ENCODE assay signal across 17 cellular contexts in genomic region chr12:109982211-109982610, GRCh38. TPM values are rescaled to one million over a fixed set of nuclear protein-coding genes. Genes with fewer than 3 reads are reported as not detected.
DNase-seq lines count a peak whose midpoint lies in the region; ATAC-seq and TF ChIP-seq lines count a peak whose summit lies in the region.
"Had no signal": no experiment of that assay in that cellular context is flagged by ENCODE, and none has a peak within 500 bp of the region (broad histone marks: within the 10 kb centered on the region; RNA-seq: fewer than 3 reads in every experiment).

No MANE protein-coding gene starts in this region.

- H2BK20ac ChIP-seq in H9 (ENCODE audit: low read depth, low read length, poor library complexity, severe bottlenecking), result no peak overlapping the region

- no peak overlapping the region for H2AFZ ChIP-seq in H9 (ENCODE audit: low read length)

- no peak overlapping the region for H3K4me2 ChIP-seq in H9 (ENCODE audit: insufficient read depth, insufficient read length, low read length)

- no peak overlapping the region for H2BK12ac ChIP-seq in H9 (ENCODE audit: insufficient read length, low read depth, low read length)

- H3K9ac ChIP-seq in H9 (ENCODE audit: extremely low read depth, insufficient read length, low read length), result no peak overlapping the region

- H2BK120ac ChIP-seq in H9 (ENCODE audit: low read depth, low read length, poor library complexity, severe bottlenecking), result no peak overlapping the region

- H4K91ac ChIP-seq in H9 (ENCODE audit: insufficient read length, low read depth, low read length), result no peak overlapping the region

- no peak overlapping the region for H3K4ac ChIP-seq in H9 (ENCODE audit: low read depth, low read length)

- H3K27me3 ChIP-seq in CD4-positive, alpha-beta memory T cell (ENCODE audit: insufficient read depth, low read length), result no peaks in the 10 kb centered on the region
- H3K27me3 ChIP-seq in H9 (ENCODE audit: insufficient read depth, low read length), result no peaks in the 10 kb centered on the region

- H3K4me3 ChIP-seq in CD4-positive, alpha-beta memory T cell (ENCODE audit: low read length in 2 of 2), result no peak overlapping the region
- no peak overlapping the region for H3K4me3 ChIP-seq in fibroblast of mammary gland (ENCODE audit: control insufficient read depth, low read depth, low read length)

- no peak overlapping the region for H3K56ac ChIP-seq in H9 (ENCODE audit: insufficient read length, low read depth, low read length)

- H2AK5ac ChIP-seq in H9 (ENCODE audit: insufficient read length, low read length), result no peak overlapping the region

- peak overlapping the region in 4 of 8 donors; percentile 4 to 71 (median 43) for H3K4me3 Mint-ChIP-seq in CD4-positive, alpha-beta memory T cell
- peak overlapping the region; percentile 16 for H3K4me3 Mint-ChIP-seq in activated T-helper 1 cell treated with anti-CD3 and anti-CD28 coated beads, Interleukin-12 subunit alpha, Interleukin-12 subunit beta, Interleukin-2, Interleukin-4 antibody, amounts not matched to agents 30 ng/mL and 10 ng/mL and 1 ng/mL, durations not matched to agents 14 hours and 24 hours and 36 hours
- no peak overlapping the region for H3K4me3 Mint-ChIP-seq in H9

- peak overlapping the region in 6 of 7 donors; percentile 31 to 91 (median 76) for H3K27ac Mint-ChIP-seq in CD4-positive, alpha-beta memory T cell
- H3K27ac Mint-ChIP-seq in activated T-helper 1 cell treated with anti-CD3 and anti-CD28 coated beads, Interleukin-12 subunit alpha, Interleukin-12 subunit beta, Interleukin-2, Interleukin-4 antibody, amounts not matched to agents 30 ng/mL and 10 ng/mL and 1 ng/mL, durations not matched to agents 14 hours and 24 hours and 36 hours, result peak overlapping the region; percentile 74
- H3K27ac Mint-ChIP-seq in H9, result no peak overlapping the region
- H3K27ac Mint-ChIP-seq: progenitor cell of endocrine pancreas had no signal

- H3K79me2 ChIP-seq in H9 (ENCODE audit: insufficient read depth, low read length), result no peaks in the 10 kb centered on the region

- POLR2A ChIA-PET in CD4-positive, alpha-beta memory T cell (lab: Charles Lee; ENCODE audit: partially characterized antibody), result interaction anchor here (1.8 to 2.1 kb wide), 2 partner anchors 17 to 22 kb away, joined by 6 to 14 read pairs; partner anchors contain the start of gene ANKRD13A

- no peak overlapping the region for H4K5ac ChIP-seq in H9 (ENCODE audit: insufficient read length, low read depth, low read length)

- H3K36me3 ChIP-seq in CD4-positive, alpha-beta memory T cell (ENCODE audit: insufficient read depth, low read length), result peaks cover 50% of the 10 kb centered on the region

- no peak overlapping the region for H2BK15ac ChIP-seq in H9 (ENCODE audit: low read depth, low read length)

- H3K4me1 Mint-ChIP-seq in CD4-positive, alpha-beta memory T cell, result peaks cover 26 to 51% (median 43%) of the 10 kb centered on the region in 4 donors
- H3K4me1 Mint-ChIP-seq in activated T-helper 1 cell treated with anti-CD3 and anti-CD28 coated beads, Interleukin-12 subunit alpha, Interleukin-12 subunit beta, Interleukin-2, Interleukin-4 antibody, amounts not matched to agents 30 ng/mL and 10 ng/mL and 1 ng/mL, durations not matched to agents 14 hours and 24 hours and 36 hours (ENCODE audit: low read depth), result peaks cover 51% of the 10 kb centered on the region
- H3K4me1 Mint-ChIP-seq in H9, result no peaks in the 10 kb centered on the region

- peaks cover 58 to 67% of the 10 kb centered on the region in 2 donors for H3K36me3 Mint-ChIP-seq in CD4-positive, alpha-beta memory T cell
- H3K36me3 Mint-ChIP-seq in activated T-helper 1 cell treated with anti-CD3 and anti-CD28 coated beads, Interleukin-12 subunit alpha, Interleukin-12 subunit beta, Interleukin-2, Interleukin-4 antibody, amounts not matched to agents 30 ng/mL and 10 ng/mL and 1 ng/mL, durations not matched to agents 14 hours and 24 hours and 36 hours (ENCODE audit: low read depth), result peaks cover 59% of the 10 kb centered on the region
- H3K36me3 Mint-ChIP-seq in H9 (ENCODE audit: insufficient read depth in 1 of 3, low read depth in 3 of 3), result peaks cover 21 to 57% (median 39%) of the 10 kb centered on the region in 3 experiments

- H4K8ac ChIP-seq in H9 (replicated peaks; ENCODE audit: insufficient read length, low read depth, low read length), result no peak overlapping the region

- no peaks in the 10 kb centered on the region for H3K9me3 ChIP-seq in CD4-positive, alpha-beta memory T cell (ENCODE audit: control insufficient read depth in 1 of 2, low read length in 2 of 2)
- H3K9me3 ChIP-seq in H9 (ENCODE audit: control insufficient read depth, low read depth, low read length), result no peaks in the 10 kb centered on the region

- intact Hi-C loops in CD4-positive, alpha-beta memory T cell (cut with micrococcal nuclease), result no loop called here
- intact Hi-C loops in activated T-helper 1 cell treated with anti-CD3 and anti-CD28 coated beads, Interleukin-12 subunit alpha, Interleukin-12 subunit beta, Interleukin-2, Interleukin-4 antibody, amounts not matched to agents 30 ng/mL and 10 ng/mL and 1 ng/mL, durations not matched to agents 14 hours and 24 hours and 36 hours (cut with micrococcal nuclease), result no loop called here

- DNase-seq in AG08395 (ENCODE audit: low spot score), result peak; percentile 60
- DNase-seq in CD4-positive, alpha-beta memory T cell, result no peak
- DNase-seq in activated T-helper 1 cell treated with anti-CD3 and anti-CD28 coated beads, Interleukin-12 subunit alpha, Interleukin-12 subunit beta, Interleukin-2, Interleukin-4 antibody, amounts not matched to agents 30 ng/mL and 10 ng/mL and 1 ng/mL, durations not matched to agents 14 hours and 24 hours and 36 hours (ENCODE audit: low spot score), result no peak
- peak; percentile 74 for DNase-seq in fibroblast of mammary gland (ENCODE audit: low read depth)
- no peak for DNase-seq in H9
- DNase-seq in SK-N-DZ (ENCODE audit: low spot score), result no peak
- DNase-seq in activated CD4-positive, CD25-positive, alpha-beta regulatory T cell treated with anti-CD3 and anti-CD28 coated beads, Interleukin-2, amount 50 U/mL, for 72 hours, result no peak
- DNase-seq: activated CD4-positive, alpha-beta T cell treated with anti-CD3 and anti-CD28 coated beads for 4 hours; activated effector memory CD4-positive, alpha-beta T cell treated with Interleukin-2 at 50 U/mL for 16 hours; C1 segment of cervical spinal cord; DMS79; head of caudate nucleus; kidney; MM.1S; NCI-H2081 treated with DMSO at 0.1 percent for 48 hours had no signal

- peaks cover 33% of the 10 kb centered on the region for H3K4me1 ChIP-seq in CD4-positive, alpha-beta memory T cell (ENCODE audit: insufficient read depth, low read length)
- H3K4me1 ChIP-seq in H9 (ENCODE audit: insufficient read depth, low read length), result no peaks in the 10 kb centered on the region

- H4K20me1 ChIP-seq in H9 (ENCODE audit: control insufficient read depth, insufficient read depth, insufficient read length), result no peaks in the 10 kb centered on the region

- H3K27me3 Mint-ChIP-seq in CD4-positive, alpha-beta memory T cell, result no peaks in the 10 kb centered on the region
- H3K27me3 Mint-ChIP-seq in activated T-helper 1 cell treated with anti-CD3 and anti-CD28 coated beads, Interleukin-12 subunit alpha, Interleukin-12 subunit beta, Interleukin-2, Interleukin-4 antibody, amounts not matched to agents 30 ng/mL and 10 ng/mL and 1 ng/mL, durations not matched to agents 14 hours and 24 hours and 36 hours (ENCODE audit: insufficient read depth), result no peaks in the 10 kb centered on the region
- no peaks in the 10 kb centered on the region; the same call in 1 of the 2 replicates for H3K27me3 Mint-ChIP-seq in H9 (ENCODE audit: low read depth)
- H3K27me3 Mint-ChIP-seq: progenitor cell of endocrine pancreas had no signal

- H3T11ph ChIP-seq in H9 (ENCODE audit: low read length), result no peak overlapping the region

- ATAC-seq in HG02970 (IDR thresholded peaks at IDR 0.05; ENCODE audit: low FRiP score, unreplicated experiment), result no peak

- H3K9me3 Mint-ChIP-seq in CD4-positive, alpha-beta memory T cell, result no peaks in the 10 kb centered on the region
- H3K9me3 Mint-ChIP-seq in activated T-helper 1 cell treated with anti-CD3 and anti-CD28 coated beads, Interleukin-12 subunit alpha, Interleukin-12 subunit beta, Interleukin-2, Interleukin-4 antibody, amounts not matched to agents 30 ng/mL and 10 ng/mL and 1 ng/mL, durations not matched to agents 14 hours and 24 hours and 36 hours, result peaks cover 6% of the 10 kb centered on the region
- no peaks in the 10 kb centered on the region for H3K9me3 Mint-ChIP-seq in H9

- CTCF ChIA-PET in CD4-positive, alpha-beta memory T cell (lab: Charles Lee; ENCODE audit: partially characterized antibody), result no interaction called here

- H3K27ac ChIP-seq in CD4-positive, alpha-beta memory T cell (ENCODE audit: low read depth, low read length), result peak overlapping the region; percentile 47
- H3K27ac ChIP-seq in H9 (ENCODE audit: insufficient read length, low read depth, low read length), result no peak overlapping the region

- no peak overlapping the region for H3K18ac ChIP-seq in H9 (ENCODE audit: insufficient read length, low read depth, low read length)

- no peak overlapping the region for H2BK5ac ChIP-seq in H9 (ENCODE audit: insufficient read length, low read length)

- H3K79me1 ChIP-seq in H9 (ENCODE audit: insufficient read depth, low read depth, low read length, poor library complexity, severe bottlenecking), result no peaks in the 10 kb centered on the region

- TF ChIP-seq CTCF in fibroblast of mammary gland (conservative IDR thresholded peaks at IDR 0.05; ENCODE audit: control insufficient read depth, insufficient read depth, low read depth, low read length) (no peak), H9 (conservative IDR thresholded peaks at IDR 0.05) (no peak)

- H3K23ac ChIP-seq in H9 (ENCODE audit: insufficient read length, low read depth, low read length), result no peak overlapping the region

- H3K23me2 ChIP-seq in H9 (ENCODE audit: insufficient read length, low read depth, low read length, poor library complexity, severe bottlenecking), result no peaks in the 10 kb centered on the region

- H3K14ac ChIP-seq in H9 (ENCODE audit: insufficient read depth, low read length), result no peak overlapping the region

RNA-seq across cellular contexts. Expression of gene GIT2, which starts 14.0 kb away (rescaled TPM):
- total RNA-seq in CD4-positive, alpha-beta memory T cell, result 100 to 1,000 TPM; 133 to 149 TPM
- polyA plus RNA-seq in CD4-positive, alpha-beta memory T cell, result 100 to 1,000 TPM in 1 of 2 donors, 10 to 100 TPM in 1; 83.1 to 104 TPM
- 86.2 and 87.5 TPM in 2 replicates for total RNA-seq in activated T-helper 1 cell treated with anti-CD3 and anti-CD28 coated beads, Interleukin-12 subunit alpha, Interleukin-12 subunit beta, Interleukin-2, Interleukin-4 antibody, amounts not matched to agents 30 ng/mL and 10 ng/mL and 1 ng/mL, durations not matched to agents 14 hours and 24 hours and 36 hours
- 25.0 and 27.0 TPM in 2 replicates for total RNA-seq in H9 (2021)
- 11.4 and 14.0 TPM in 2 replicates for polyA plus RNA-seq in SK-N-DZ (2014; cell fraction: cytosol; rRNA removed)
- 19.4 and 29.2 TPM in 2 replicates for polyA plus RNA-seq in SK-N-DZ (2014; cell fraction: nucleus; rRNA removed)

RNA-seq across cellular contexts. Expression of gene ANKRD13A, which starts 17.0 kb away (rescaled TPM):
- 10 to 100 TPM; 99.5 to 99.7 TPM for total RNA-seq in CD4-positive, alpha-beta memory T cell
- 10 to 100 TPM; 66.6 to 67.0 TPM for polyA plus RNA-seq in CD4-positive, alpha-beta memory T cell
- total RNA-seq in activated T-helper 1 cell treated with anti-CD3 and anti-CD28 coated beads, Interleukin-12 subunit alpha, Interleukin-12 subunit beta, Interleukin-2, Interleukin-4 antibody, amounts not matched to agents 30 ng/mL and 10 ng/mL and 1 ng/mL, durations not matched to agents 14 hours and 24 hours and 36 hours, result 60.4 and 62.4 TPM in 2 replicates
- 18.0 and 19.1 TPM in 2 replicates for total RNA-seq in H9 (2021)
- 40.7 and 64.8 TPM in 2 replicates for polyA plus RNA-seq in SK-N-DZ (2014; cell fraction: cytosol; rRNA removed)
- 70.7 and 95.2 TPM in 2 replicates for polyA plus RNA-seq in SK-N-DZ (2014; cell fraction: nucleus; rRNA removed)

Comparison
In these comparisons a context has a peak if more than half of its experiments do, and no peak if none do; other contexts are left out.
1. DNase-seq: peak in AG08395 (single experiment) and fibroblast of mammary gland (single experiment); none in CD4-positive, alpha-beta memory T cell (0 of 5), activated T-helper 1 cell treated with anti-CD3 and anti-CD28 coated beads, Interleukin-12 subunit alpha, Interleukin-12 subunit beta, Interleukin-2, Interleukin-4 antibody, amounts not matched to agents 30 ng/mL and 10 ng/mL and 1 ng/mL, durations not matched to agents 14 hours and 24 hours and 36 hours (single experiment), H9 (single experiment), SK-N-DZ (single experiment) and activated CD4-positive, CD25-positive, alpha-beta regulatory T cell treated with anti-CD3 and anti-CD28 coated beads, Interleukin-2, amount 50 U/mL, for 72 hours (single experiment).
2. H3K27ac Mint-ChIP-seq: peak in CD4-positive, alpha-beta memory T cell (6 of 7) and activated T-helper 1 cell treated with anti-CD3 and anti-CD28 coated beads, Interleukin-12 subunit alpha, Interleukin-12 subunit beta, Interleukin-2, Interleukin-4 antibody, amounts not matched to agents 30 ng/mL and 10 ng/mL and 1 ng/mL, durations not matched to agents 14 hours and 24 hours and 36 hours (single experiment); none in H9 (0 of 3).